Comparison of ENCODE assay signal across 8 cellular contexts in the genomic region with DNA sequence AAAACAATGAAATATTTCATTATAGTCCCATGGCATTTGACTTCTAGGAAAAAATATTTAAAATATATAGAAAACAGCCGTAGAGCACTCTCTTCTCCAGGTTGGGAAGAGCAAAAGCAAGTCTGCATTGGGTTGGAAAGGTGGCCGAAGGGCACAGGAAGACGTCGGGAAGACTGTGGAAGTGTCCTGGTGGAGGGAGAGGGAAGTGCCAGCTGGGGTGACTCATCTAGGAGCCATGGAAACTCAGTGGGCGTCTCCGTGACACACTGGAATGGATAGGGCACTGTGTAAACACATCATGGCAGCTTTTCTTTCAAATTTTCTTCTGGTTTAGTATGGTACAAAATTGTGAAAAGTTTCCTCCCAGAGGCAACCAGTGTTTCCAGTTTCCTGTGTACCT. TPM values are rescaled to one million over a fixed set of nuclear protein-coding genes. Genes with fewer than 3 reads are reported as not detected.
DNase-seq lines count a peak whose midpoint lies in the region; ATAC-seq and TF ChIP-seq lines count a peak whose summit lies in the region.

No MANE protein-coding gene starts in this region.

- H3K27me3 Mint-ChIP-seq in IgD-negative memory B cell: no peaks in the 10 kb centered on the region

- TF ChIP-seq CTCF in choroid plexus epithelial cell (conservative IDR thresholded peaks at IDR 0.05; ENCODE audit: low read depth, low read length) (peak; percentile 65), lower lobe of right lung (IDR thresholded peaks at IDR 0.05) (peak; percentile 56)

- no peaks in the 10 kb centered on the region for H3K36me3 Mint-ChIP-seq in IgD-negative memory B cell

- H3K27ac ChIP-seq in lower lobe of right lung: peak overlapping the region; percentile 26

- no peaks in the 10 kb centered on the region for H3K9me3 ChIP-seq in lower lobe of right lung

- H3K36me3 ChIP-seq in lower lobe of right lung: peaks cover 73% of the 10 kb centered on the region

- intact Hi-C loops in lower lobe of right lung (cut with DNase I): no loop called here

- H3K4me3 ChIP-seq in choroid plexus epithelial cell (ENCODE audit: low read depth, low read length): no peak overlapping the region
- no peak overlapping the region for H3K4me3 ChIP-seq in lower lobe of right lung

- no peak overlapping the region for H3K4me3 Mint-ChIP-seq in IgD-negative memory B cell

- peak overlapping the region in 2 of 3 donors; percentile 40 to 69 for H3K27ac Mint-ChIP-seq in IgD-negative memory B cell

- ATAC-seq in lower lobe of right lung (peak; percentile 88 to 95), HG02610 (IDR thresholded peaks at IDR 0.05; ENCODE audit: unreplicated experiment) (no peak)

- peaks cover 10 to 13% (median 12%) of the 10 kb centered on the region in 3 donors for H3K4me1 Mint-ChIP-seq in IgD-negative memory B cell

- peaks cover 36% of the 10 kb centered on the region for H3K4me1 ChIP-seq in lower lobe of right lung

- H3K27me3 ChIP-seq in lower lobe of right lung (ENCODE audit: low read depth): no peaks in the 10 kb centered on the region

- H3K9me3 Mint-ChIP-seq in IgD-negative memory B cell: no peaks in the 10 kb centered on the region

- DNase-seq in AG20443 (ENCODE audit: low spot score) (peak; percentile 93), choroid plexus epithelial cell (ENCODE audit: low read depth) (peak; percentile 62), lower lobe of right lung (peak; percentile 73), GDM1 (lab: John Stamatoyannopoulos, UW) (no peak), NCI-H1436 (lab: John Stamatoyannopoulos, UW) (no peak), Ammon's horn (ENCODE audit: low spot score) (no peak)

RNA-seq across cellular contexts. Expression of gene GTPBP1, which starts 12.7 kb away (rescaled TPM):
- polyA plus RNA-seq in IgD-negative memory B cell: 46.7 TPM
- 66.7 TPM for total RNA-seq in lower lobe of right lung

RNA-seq across cellular contexts. Expression of gene JOSD1, which starts 17.7 kb away (rescaled TPM):
- polyA plus RNA-seq in IgD-negative memory B cell: 5.4 TPM
- 44.7 TPM for total RNA-seq in lower lobe of right lung

RNA-seq across cellular contexts. Expression of gene TOMM22, which starts 36.7 kb away (rescaled TPM):
- polyA plus RNA-seq in IgD-negative memory B cell: 67.0 TPM
- 42.2 TPM for total RNA-seq in lower lobe of right lung

RNA-seq across cellular contexts. Expression of gene SUN2, which starts 37.4 kb away (rescaled TPM):
- 206 TPM for polyA plus RNA-seq in IgD-negative memory B cell
- total RNA-seq in lower lobe of right lung: 209 TPM

Comparison
In these comparisons a context has a peak if more than half of its experiments do, and no peak if none do; other contexts are left out.
1. DNase-seq: peak in AG20443 (single experiment), choroid plexus epithelial cell (single experiment) and lower lobe of right lung (single experiment); none in GDM1 (single experiment), NCI-H1436 (single experiment) and Ammon's horn (single experiment).